ENCODE assay signal across 8 cellular contexts in genomic region chr17:17959520-17960361, GRCh38. TPM values are rescaled to one million over a fixed set of nuclear protein-coding genes. Genes with fewer than 3 reads are reported as not detected.
DNase-seq lines count a peak whose midpoint lies in the region; ATAC-seq, FAIRE-seq and TF ChIP-seq lines count a peak whose summit lies in the region.

No MANE protein-coding gene starts in this region.

- TF ChIP-seq EP300 in HepG2 (IDR thresholded peaks at IDR 0.05; ENCODE audit: low read depth in 2 of 2, low read length in 2 of 2) (no peak), HepG2 (CRISPR knock-in tag; IDR thresholded peaks at IDR 0.05; ENCODE audit: borderline replicate concordance) (no peak)

- ATAC-seq in GM18511 (IDR thresholded peaks at IDR 0.05; ENCODE audit: unreplicated experiment) (peak; percentile 67), HG03097 (IDR thresholded peaks at IDR 0.05; ENCODE audit: low FRiP score, unreplicated experiment) (peak; percentile 66), HepG2 (no peak)

- in situ Hi-C loops in HepG2 (cut with HindIII; ENCODE audit: extremely low pct_ligation_motif_present, low pct_unique_long_range_greater_than_20kb), result no loop called here

- peaks cover 29% of the 10 kb centered on the region for H3K4me1 ChIP-seq in HepG2 (ENCODE audit: insufficient read depth, low read length)
- H3K4me1 ChIP-seq in thymus (ENCODE audit: control insufficient read depth, insufficient read depth, low read length), result peaks cover 8% of the 10 kb centered on the region

- TF ChIP-seq CTCF in HepG2 (CRISPR knock-in tag; IDR thresholded peaks at IDR 0.05), result no peak

- H3K4me3 ChIP-seq in HepG2 (replicated peaks in 1 of 3; ENCODE audit: insufficient read depth in 1 of 3, low read depth in 2 of 3, low read length in 3 of 3) (peak overlapping the region in 1 of 3 experiments; percentile 7; a peak in 2 of 6 replicates), thymus (ENCODE audit: low read length) (no peak overlapping the region)

- no peaks in the 10 kb centered on the region for H3K27me3 ChIP-seq in HepG2 (ENCODE audit: control insufficient read depth in 1 of 2, insufficient read depth in 2 of 2, low read length in 2 of 2)
- H3K27me3 ChIP-seq in thymus (ENCODE audit: control insufficient read depth, insufficient read depth), result no peaks in the 10 kb centered on the region

- WGBS in HepG2 (ENCODE audit: low lambda C conversion rate), result 42% methylated on average over 7 of the region's 7 CpGs
- 82% methylated on average over 7 of the region's 7 CpGs for WGBS in thymus

- peak overlapping the region; percentile 19; the same call in 1 of the 2 replicates for H3K4me2 ChIP-seq in HepG2 (ENCODE audit: low read depth, low read length)

- TF ChIP-seq RAD21 in HepG2 (CRISPR knock-in tag; IDR thresholded peaks at IDR 0.05), result no peak

- no TSS peak for BruUV-seq in HepG2 (replicated peaks; lab: Mats Ljungman, UMichigan)

- CTCF ChIA-PET in HepG2 (lab: Yijun Ruan, JAX; ENCODE audit: low intra/inter-chr PET ratio, low total read pairs), result no interaction called here

- POLR2A ChIA-PET in HepG2 (lab: Yijun Ruan, JAX), result interaction anchor here (1.0 to 1.5 kb wide), 2 partner anchors 40 to 124 kb away, joined by 3 to 4 read pairs; no protein-coding TSS in a partner anchor

- DNase-seq in HepG2 (ENCODE audit: low spot score) (no peak), NCI-H345 treated with DMSO at 0.1 percent for 48 hours (lab: John Stamatoyannopoulos, UW; ENCODE audit: unreplicated experiment) (no peak), H4 (ENCODE audit: low spot score) (no peak), GOT3 (lab: John Stamatoyannopoulos, UW) (no peak)

- H3K27ac ChIP-seq in angular gyrus (ENCODE audit: low read depth, low read length) (peak overlapping the region; percentile 2), HepG2 (ENCODE audit: extremely low read length, insufficient read depth, low read length) (no peak overlapping the region), thymus (ENCODE audit: low read depth) (peak overlapping the region; percentile 52)

- H3K36me3 ChIP-seq in HepG2 (replicated peaks in 1 of 2; ENCODE audit: control insufficient read depth in 1 of 2, insufficient read depth in 2 of 2, low read length in 2 of 2) (no peaks in the 10 kb centered on the region), thymus (ENCODE audit: control insufficient read depth, insufficient read depth) (peaks cover 9% of the 10 kb centered on the region)

- peak; percentile 34 for FAIRE-seq in HepG2 (lab: Jason Lieb, UNC)

- TF ChIP-seq POLR2A in HepG2 (IDR thresholded peaks at IDR 0.05; ENCODE audit: insufficient read depth in 1 of 2, low read depth in 2 of 2, low read length in 2 of 2), result no peak

- no peak overlapping the region for H3K9ac ChIP-seq in HepG2 (ENCODE audit: insufficient read depth, low read depth, low read length)

- H2AFZ ChIP-seq in HepG2 (ENCODE audit: low read length), result no peak overlapping the region

- H3K9me3 ChIP-seq in HepG2 (ENCODE audit: low read length), result no peaks in the 10 kb centered on the region
- no peaks in the 10 kb centered on the region for H3K9me3 ChIP-seq in thymus (ENCODE audit: control insufficient read depth)

- intact Hi-C loops in HepG2 (cut with micrococcal nuclease; ENCODE audit: unreplicated experiment), result no loop called here

- no peaks in the 10 kb centered on the region for H3K79me2 ChIP-seq in HepG2 (ENCODE audit: insufficient read depth, low read length)

- no peaks in the 10 kb centered on the region for H4K20me1 ChIP-seq in HepG2 (ENCODE audit: insufficient read depth, low read length)

TF ChIP-seq in HepG2, 621 proteins besides CTCF, POLR2A, EP300 and RAD21 (continues in another document):
- TF ChIP-seq, protein P1, sequence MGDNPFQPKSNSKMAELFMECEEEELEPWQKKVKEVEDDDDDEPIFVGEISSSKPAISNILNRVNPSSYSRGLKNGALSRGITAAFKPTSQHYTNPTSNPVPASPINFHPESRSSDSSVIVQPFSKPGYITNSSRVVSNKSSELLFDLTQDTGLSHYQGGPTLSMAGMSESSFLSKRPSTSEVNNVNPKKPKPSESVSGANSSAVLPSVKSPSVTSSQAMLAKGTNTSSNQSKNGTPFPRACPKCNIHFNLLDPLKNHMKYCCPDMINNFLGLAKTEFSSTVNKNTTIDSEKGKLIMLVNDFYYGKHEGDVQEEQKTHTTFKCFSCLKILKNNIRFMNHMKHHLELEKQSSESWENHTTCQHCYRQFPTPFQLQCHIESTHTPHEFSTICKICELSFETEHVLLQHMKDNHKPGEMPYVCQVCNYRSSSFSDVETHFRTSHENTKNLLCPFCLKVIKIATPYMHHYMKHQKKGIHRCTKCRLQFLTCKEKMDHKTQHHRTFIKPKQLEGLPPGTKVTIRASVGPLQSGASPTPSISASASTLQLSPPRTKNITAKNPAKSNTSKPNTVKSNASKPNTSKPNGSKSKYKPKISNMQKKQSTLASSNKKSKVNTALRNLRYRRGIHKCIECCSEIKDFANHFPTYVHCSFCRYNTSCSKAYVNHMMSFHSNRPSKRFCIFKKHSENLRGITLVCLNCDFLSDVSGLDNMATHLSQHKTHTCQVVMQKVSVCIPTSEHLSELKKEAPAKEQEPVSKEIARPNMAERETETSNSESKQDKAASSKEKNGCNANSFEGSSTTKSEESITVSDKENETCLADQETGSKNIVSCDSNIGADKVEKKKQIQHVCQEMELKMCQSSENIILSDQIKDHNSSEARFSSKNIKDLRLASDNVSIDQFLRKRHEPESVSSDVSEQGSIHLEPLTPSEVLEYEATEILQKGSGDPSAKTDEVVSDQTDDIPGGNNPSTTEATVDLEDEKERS (CRISPR knock-in tag; IDR thresholded peaks at IDR 0.05), result no peak
- TF ChIP-seq, protein P2, sequence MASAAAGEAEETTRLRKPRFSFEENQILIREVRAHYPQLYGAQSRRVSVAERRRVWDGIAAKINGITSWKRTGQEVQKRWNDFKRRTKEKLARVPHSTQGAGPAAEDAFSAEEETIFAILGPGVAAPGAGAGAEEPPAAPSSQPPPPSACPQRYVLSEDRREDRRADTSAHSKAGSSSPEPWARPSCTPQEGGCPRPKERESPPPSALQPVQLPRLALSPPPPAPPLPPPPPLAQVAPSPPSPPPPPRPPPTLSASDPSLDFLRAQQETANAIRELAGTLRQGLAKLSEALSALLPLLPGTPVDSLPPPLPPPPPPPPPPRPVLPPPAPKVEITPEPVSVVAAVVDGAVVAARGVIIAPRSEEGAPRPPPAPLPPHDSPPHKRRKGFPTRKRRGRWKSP (CRISPR knock-in tag; IDR thresholded peaks at IDR 0.05), result no peak
- TF ChIP-seq CEBPG (CRISPR knock-in tag; IDR thresholded peaks at IDR 0.05), result no peak
- TF ChIP-seq KDM5B (CRISPR knock-in tag; IDR thresholded peaks at IDR 0.05; ENCODE audit: borderline replicate concordance), result no peak

RNA-seq across cellular contexts. Expression of gene TOM1L2, which starts 12.5 kb away (rescaled TPM):
- 4.5 and 4.7 TPM in 2 replicates for total RNA-seq in HepG2 (2016; rRNA removed; fragmentation: Illumina TruSeq; extraction: Trizol)
- 1.0 and 1.2 TPM in 2 replicates for total RNA-seq in HepG2 (2016; cell fraction: cytosol; rRNA removed; fragmentation: Illumina TruSeq; extraction: Trizol; ENCODE audit: low read depth)
- total RNA-seq in HepG2 (2016; cell fraction: insoluble cytoplasmic fraction; rRNA removed; fragmentation: Illumina TruSeq; extraction: Trizol), result 3.8 and 3.9 TPM in 2 replicates
- 2.5 and 3.4 TPM in 2 replicates for total RNA-seq in HepG2 (2016; cell fraction: membrane; rRNA removed; fragmentation: Illumina TruSeq; extraction: Trizol)
- 4.6 and 5.4 TPM in 2 replicates for total RNA-seq in HepG2 (2016; cell fraction: nucleus; rRNA removed; fragmentation: Illumina TruSeq; extraction: Trizol)
- polyA plus RNA-seq in HepG2 (2011; rRNA removed) (7.4 and 9.1 TPM in 2 replicates), thymus (17.5 TPM)
- 4.5 and 4.8 TPM in 2 replicates for polyA plus RNA-seq in HepG2 (2011; cell fraction: cytosol; rRNA removed)
- 16.8 and 18.7 TPM in 2 replicates for polyA plus RNA-seq in HepG2 (2011; cell fraction: nucleus; rRNA removed)
- polyA plus RNA-seq in HepG2 (2012), result 5.5 and 5.7 TPM in 2 replicates
- polyA plus RNA-seq in HepG2 (2016; cell fraction: cytosol; fragmentation: Illumina TruSeq; extraction: Trizol; ENCODE audit: low read depth), result 0.55 and 0.60 TPM in 2 replicates
- 2.0 and 3.7 TPM in 2 replicates for polyA plus RNA-seq in HepG2 (2016; cell fraction: insoluble cytoplasmic fraction; fragmentation: Illumina TruSeq; extraction: Trizol; ENCODE audit: low read depth)
- polyA plus RNA-seq in HepG2 (2016; cell fraction: membrane; fragmentation: Illumina TruSeq; extraction: Trizol; ENCODE audit: low read depth), result 1.2 and 1.4 TPM in 2 replicates
- polyA plus RNA-seq in HepG2 (2016; cell fraction: nucleus; fragmentation: Illumina TruSeq; extraction: Trizol; ENCODE audit: insufficient read depth, low read depth), result 8.1 and 9.2 TPM in 2 replicates
- polyA minus RNA-seq in HepG2 (2011; rRNA and poly(A)+ RNA removed; ENCODE audit: low replicate concordance), result 15.0 and 27.1 TPM in 2 replicates
- polyA minus RNA-seq in HepG2 (2011; cell fraction: cytosol; rRNA and poly(A)+ RNA removed), result 4.9 and 5.5 TPM in 2 replicates
- polyA minus RNA-seq in HepG2 (2011; cell fraction: nucleus; rRNA and poly(A)+ RNA removed), result 9.8 and 14.0 TPM in 2 replicates
- total RNA-seq in H4 (2014; rRNA removed; shearing (Covaris generic)), result 13.2 and 13.4 TPM in 2 replicates

RNA-seq across cellular contexts. Expression of gene DRC3, which starts 12.9 kb away (rescaled TPM):
- 0.53 and 0.73 TPM in 2 replicates for total RNA-seq in HepG2 (2016; rRNA removed; fragmentation: Illumina TruSeq; extraction: Trizol)
- under 0.01 and 0.35 TPM in 2 replicates for total RNA-seq in HepG2 (2016; cell fraction: cytosol; rRNA removed; fragmentation: Illumina TruSeq; extraction: Trizol; ENCODE audit: low read depth)
- 0.24 and 1.0 TPM in 2 replicates for total RNA-seq in HepG2 (2016; cell fraction: insoluble cytoplasmic fraction; rRNA removed; fragmentation: Illumina TruSeq; extraction: Trizol)
- total RNA-seq in HepG2 (2016; cell fraction: membrane; rRNA removed; fragmentation: Illumina TruSeq; extraction: Trizol), result 0.24 and 0.53 TPM in 2 replicates
- total RNA-seq in HepG2 (2016; cell fraction: nucleus; rRNA removed; fragmentation: Illumina TruSeq; extraction: Trizol), result 0.31 and 1.1 TPM in 2 replicates
- 0.54 and 0.87 TPM in 2 replicates for polyA plus RNA-seq in HepG2 (2011; rRNA removed)
- polyA plus RNA-seq in HepG2 (2011; cell fraction: cytosol; rRNA removed), result 0.21 TPM in 2 replicates
- polyA plus RNA-seq in HepG2 (2011; cell fraction: nucleus; rRNA removed), result 1.6 and 2.3 TPM in 2 replicates
- polyA plus RNA-seq in HepG2 (2012), result 1.1 and 1.8 TPM in 2 replicates
- polyA plus RNA-seq in HepG2 (2016; cell fraction: cytosol; fragmentation: Illumina TruSeq; extraction: Trizol; ENCODE audit: low read depth), result not detected in 2 replicates
- polyA plus RNA-seq in HepG2 (2016; cell fraction: insoluble cytoplasmic fraction; fragmentation: Illumina TruSeq; extraction: Trizol; ENCODE audit: low read depth), result 0.37 TPM in 1 of 2 replicates, not detected in the other
- not detected in 2 replicates for polyA plus RNA-seq in HepG2 (2016; cell fraction: membrane; fragmentation: Illumina TruSeq; extraction: Trizol; ENCODE audit: low read depth)
- 0.95 and 2.5 TPM in 2 replicates for polyA plus RNA-seq in HepG2 (2016; cell fraction: nucleus; fragmentation: Illumina TruSeq; extraction: Trizol; ENCODE audit: insufficient read depth, low read depth)
- 0.68 and 1.7 TPM in 2 replicates for polyA minus RNA-seq in HepG2 (2011; rRNA and poly(A)+ RNA removed; ENCODE audit: low replicate concordance)
- not detected in 2 replicates for polyA minus RNA-seq in HepG2 (2011; cell fraction: cytosol; rRNA and poly(A)+ RNA removed)
- polyA minus RNA-seq in HepG2 (2011; cell fraction: nucleus; rRNA and poly(A)+ RNA removed), result 1.1 and 1.3 TPM in 2 replicates
- 3.3 TPM for polyA plus RNA-seq in thymus
- 1.4 TPM in 1 of 2 replicates, not detected in the other for total RNA-seq in H4 (2014; rRNA removed; shearing (Covaris generic))
